In genomic region chr16:58933186-58933585, GRCh38 we compare ENCODE assay signal across 1 cellular context.
TF ChIP-seq lines count a peak whose summit lies in the region.

No MANE protein-coding gene starts in this region.

TF ChIP-seq in HepG2, 621 proteins besides CTCF, POLR2A, EP300 and RAD21 (continued from another document):
- TF ChIP-seq MNT (IDR thresholded peaks at IDR 0.05) (0 out of 2 replicates have a peak, but pooled peaks have one; percentile 5), ATF7 (IDR thresholded peaks at IDR 0.05) (peak; percentile 81), ATF7 (CRISPR knock-in tag; IDR thresholded peaks at IDR 0.05) (no peak), DZIP1 (CRISPR knock-in tag; IDR thresholded peaks at IDR 0.05) (no peak), HOXA9 (CRISPR knock-in tag; IDR thresholded peaks at IDR 0.05; ENCODE audit: borderline replicate concordance) (no peak), CREB1 (IDR thresholded peaks at IDR 0.05) (peak; percentile 79), CREB1 (CRISPR knock-in tag; IDR thresholded peaks at IDR 0.05) (no peak)
